Comparison of ENCODE assay signal across 11 cellular contexts in the genomic region with DNA sequence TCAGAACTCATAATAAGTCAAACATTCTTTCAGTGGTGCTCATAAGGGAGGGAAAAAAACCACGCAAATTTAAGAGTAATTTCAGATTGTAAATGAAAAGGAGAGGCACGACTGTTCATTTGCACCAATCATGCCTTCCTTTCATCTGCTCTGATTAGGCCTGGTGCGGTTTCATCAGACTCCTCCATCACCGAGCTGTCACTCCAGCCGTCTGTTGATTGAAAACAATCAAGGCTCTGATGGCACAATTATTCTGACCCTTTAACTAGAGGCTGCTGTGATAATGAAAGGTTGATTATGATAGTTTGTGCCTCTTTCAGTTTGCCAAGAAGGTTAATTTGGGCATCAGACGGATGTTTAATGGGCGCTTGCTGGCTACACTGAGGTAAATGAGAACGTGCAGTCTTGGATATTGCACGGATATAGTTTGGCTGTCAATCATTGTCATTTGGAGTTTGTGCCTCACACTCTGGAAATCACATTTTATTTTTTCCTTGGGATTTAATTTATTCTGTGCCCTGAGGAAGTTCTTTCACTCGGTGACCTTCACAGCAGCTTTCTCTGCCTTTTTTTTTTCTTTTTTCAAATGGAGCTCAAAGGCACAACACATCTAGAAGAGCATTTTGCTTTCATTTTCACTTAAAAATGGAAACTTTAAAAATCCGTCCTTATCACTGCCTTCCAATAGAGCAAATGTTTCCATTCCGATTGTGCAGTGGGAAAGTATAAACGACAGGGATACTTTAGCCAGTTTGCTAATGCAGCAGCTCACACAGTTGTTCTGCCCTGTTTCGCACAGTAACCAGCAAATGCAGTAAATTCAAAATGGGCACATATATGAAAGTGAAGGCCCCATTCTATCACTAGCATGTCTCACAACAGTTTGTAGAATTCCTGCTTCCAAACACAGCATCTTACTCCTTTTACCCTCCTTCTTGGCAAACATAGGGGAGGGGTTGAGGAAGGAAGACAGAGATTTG.
DNase-seq lines count a peak whose midpoint lies in the region; ATAC-seq and TF ChIP-seq lines count a peak whose summit lies in the region.
"Had no signal": no experiment of that assay in that cellular context is flagged by ENCODE, and none has a peak within 500 bp of the region (broad histone marks: within the 10 kb centered on the region; RNA-seq: fewer than 3 reads in every experiment).

No MANE protein-coding gene starts in this region.

- H3K27ac ChIP-seq in heart left ventricle (no peak overlapping the region), tibial nerve (peak overlapping the region in 3 of 4 donors; percentile 5 to 56 (median 26))
- H3K27ac ChIP-seq: HL-60 had no signal

- TF ChIP-seq CTCF in heart left ventricle (IDR thresholded peaks at IDR 0.05), result no peak
- no peak for TF ChIP-seq CTCF in WI38 (IDR thresholded peaks at IDR 0.05; ENCODE audit: low read depth, low read length)
- no peak for TF ChIP-seq CTCF in tibial nerve (IDR thresholded peaks at IDR 0.05)

- DNase-seq in heart left ventricle (no peak), cardiac septum (ENCODE audit: low spot score) (no peak), inferior parietal cortex (ENCODE audit: extremely low spot score) (peak; percentile 29), tibial nerve (ENCODE audit: low spot score in 2 of 2) (no peak), SW 1271 (lab: John Stamatoyannopoulos, UW) (no peak), COLO668 (lab: John Stamatoyannopoulos, UW; ENCODE audit: unreplicated experiment) (no peak)
- no peak for DNase-seq in stimulated activated CD4-positive, alpha-beta T cell treated with anti-CD3 and anti-CD28 coated beads, Interleukin-2, amount 100 ng/mL, for 48 hours
- DNase-seq: activated CD8-positive, alpha-beta memory T cell treated with anti-CD3 and anti-CD28 coated beads, Interleukin-2, amount 50 U/mL, for 48 hours; effector CD8-positive, alpha-beta T cell had no signal

- H3K36me3 ChIP-seq in heart left ventricle (no peaks in the 10 kb centered on the region), tibial nerve (no peaks in the 10 kb centered on the region)

- H3K4me1 ChIP-seq in heart left ventricle, result peaks cover 0 to 3% (median 0%) of the 10 kb centered on the region in 12 donors
- peaks cover 0 to 8% (median 0%) of the 10 kb centered on the region in 4 donors for H3K4me1 ChIP-seq in tibial nerve

- intact Hi-C loops in heart left ventricle (cut with DNase I), result no loop called here
- intact Hi-C loops in cardiac septum (cut with DNase I), result no loop called here

- ATAC-seq in heart left ventricle, result no peak

- H3K27me3 ChIP-seq in heart left ventricle (no peaks in the 10 kb centered on the region), tibial nerve (no peaks in the 10 kb centered on the region)

- no peak for TF ChIP-seq EP300 in tibial nerve (IDR thresholded peaks at IDR 0.05)

- TF ChIP-seq POLR2A in heart left ventricle (IDR thresholded peaks at IDR 0.05), result no peak
- TF ChIP-seq POLR2A in tibial nerve (IDR thresholded peaks at IDR 0.05), result no peak

- H3K9me3 ChIP-seq in heart left ventricle (no peaks in the 10 kb centered on the region), tibial nerve (no peaks in the 10 kb centered on the region)

- H3K4me3 ChIP-seq in heart left ventricle (peak overlapping the region in 7 of 12 donors; percentile 9 to 35 (median 13)), WI38 (ENCODE audit: low read depth, low read length) (peak overlapping the region; percentile 28), tibial nerve (peak overlapping the region in 3 of 4 donors; percentile 8 to 32 (median 21))

- WGBS in heart left ventricle, 4 donors, result 56 to 60% (median 60%) methylated on average over 14 of the region's 14 CpGs
- WGBS in tibial nerve, 2 donors, result 52 to 59% methylated on average over 14 of the region's 14 CpGs

Comparison
In these comparisons a context has a peak if more than half of its experiments do, and no peak if none do; other contexts are left out.
1. H3K27ac ChIP-seq: peak in tibial nerve (3 of 4); none in heart left ventricle (0 of 12).
2. Peak in every context shown above with its lines, with median percentiles within 50 percentile points of each other: H3K4me3 ChIP-seq.